In genomic region chr2:33069894-33070651, GRCh38 we compare ENCODE assay signal across 8 cellular contexts.
DNase-seq lines count a peak whose midpoint lies in the region; ATAC-seq and TF ChIP-seq lines count a peak whose summit lies in the region.

No MANE protein-coding gene starts in this region.

- no peaks in the 10 kb centered on the region for H3K79me2 ChIP-seq in trophoblast cell (ENCODE audit: control insufficient read depth, insufficient read depth, low read length, poor library complexity)
- no peaks in the 10 kb centered on the region for H3K79me2 ChIP-seq in MM.1S (ENCODE audit: low read length)

- no CpG with 5 or more reads among the region's 10 CpGs for WGBS in trophoblast cell (ENCODE audit: extremely low coverage, insufficient coverage, insufficient read length)

- no peak overlapping the region for H3K27ac Mint-ChIP-seq in glutamatergic neuron (ENCODE audit: unreplicated experiment)

- peak overlapping the region; percentile 68 for H4K91ac ChIP-seq in trophoblast cell (ENCODE audit: low read depth, low read length)

- H3K79me1 ChIP-seq in trophoblast cell (ENCODE audit: low read length), result peaks cover 9% of the 10 kb centered on the region

- H2BK5ac ChIP-seq in trophoblast cell (ENCODE audit: low read depth, low read length, poor library complexity), result peak overlapping the region; percentile 57

- no peak overlapping the region for H3K23ac ChIP-seq in trophoblast cell (ENCODE audit: low read length)

- no peaks in the 10 kb centered on the region for H3K36me3 ChIP-seq in trophoblast cell (ENCODE audit: control insufficient read depth in 1 of 2, insufficient read depth in 2 of 2, low read length in 2 of 2)
- H3K36me3 ChIP-seq in MM.1S (replicated peaks; ENCODE audit: insufficient read depth, low read length), result no peaks in the 10 kb centered on the region

- H3K9ac ChIP-seq in trophoblast cell (ENCODE audit: low read length), result no peak overlapping the region
- no peak overlapping the region for H3K9ac ChIP-seq in MM.1S (ENCODE audit: low read length)

- H3F3A ChIP-seq in MM.1S (ENCODE audit: insufficient read depth, low read length), result no peaks in the 10 kb centered on the region

- no peaks in the 10 kb centered on the region for H3K36me3 Mint-ChIP-seq in glutamatergic neuron (ENCODE audit: unreplicated experiment)

- no peak overlapping the region for H3K4me3 Mint-ChIP-seq in glutamatergic neuron (ENCODE audit: unreplicated experiment)

- H2AFZ ChIP-seq in trophoblast cell (ENCODE audit: insufficient read depth, low read length, poor library complexity), result no peak overlapping the region
- H2AFZ ChIP-seq in MM.1S (ENCODE audit: low read length), result no peak overlapping the region

- TF ChIP-seq CTCF in MM.1S (IDR thresholded peaks at IDR 0.05; ENCODE audit: low read length) (no peak), glutamatergic neuron (IDR thresholded peaks at IDR 0.05; ENCODE audit: partially characterized antibody, unreplicated experiment) (no peak)

- H3K18ac ChIP-seq in trophoblast cell (ENCODE audit: low read length), result peak overlapping the region; percentile 68

- no peaks in the 10 kb centered on the region for H3K27me3 ChIP-seq in trophoblast cell (ENCODE audit: insufficient read depth, low read length)
- H3K27me3 ChIP-seq in MM.1S (replicated peaks; ENCODE audit: insufficient read depth, low read length), result no peaks in the 10 kb centered on the region

- H3K27ac ChIP-seq in trophoblast cell (ENCODE audit: low read depth, low read length) (peak overlapping the region; percentile 51), MM.1S (ENCODE audit: low read length) (no peak overlapping the region)

- H3K27me3 Mint-ChIP-seq in glutamatergic neuron (ENCODE audit: unreplicated experiment), result peaks cover 3% of the 10 kb centered on the region

- H3K9me3 Mint-ChIP-seq in glutamatergic neuron (ENCODE audit: unreplicated experiment), result peaks cover 1% of the 10 kb centered on the region

- no peaks in the 10 kb centered on the region for H4K20me1 ChIP-seq in MM.1S (ENCODE audit: insufficient read depth, low read length)

- peak; percentile 81 for ATAC-seq in GM19463 (IDR thresholded peaks at IDR 0.05; ENCODE audit: unreplicated experiment)

- H3K9me3 ChIP-seq in trophoblast cell (ENCODE audit: insufficient read depth, low read depth, low read length), result no peaks in the 10 kb centered on the region
- H3K9me3 ChIP-seq in MM.1S (replicated peaks; ENCODE audit: insufficient read depth, low read length), result no peaks in the 10 kb centered on the region

- peak overlapping the region; percentile 23 for H3K4ac ChIP-seq in trophoblast cell (ENCODE audit: low read depth, low read length)

- no peaks in the 10 kb centered on the region for H3K4me1 Mint-ChIP-seq in glutamatergic neuron (ENCODE audit: low read depth, unreplicated experiment)

- H3K14ac ChIP-seq in trophoblast cell (ENCODE audit: low read length), result peak overlapping the region; percentile 61

- DNase-seq in NCI-H226, result peak; percentile 94
- DNase-seq in epidermal melanocyte (ENCODE audit: insufficient read length, low spot score), result peak; percentile 64
- peak; percentile 91 for DNase-seq in trophoblast cell
- DNase-seq in MM.1S, result no peak
- no peak for DNase-seq in glutamatergic neuron
- no peak for DNase-seq in DMS 273 (lab: John Stamatoyannopoulos, UW; ENCODE audit: unreplicated experiment)
- DNase-seq in SHP77 (lab: John Stamatoyannopoulos, UW), result no peak

- peak overlapping the region; percentile 92 for H2BK12ac ChIP-seq in trophoblast cell (ENCODE audit: low read length)

- H2BK120ac ChIP-seq in trophoblast cell (ENCODE audit: insufficient read depth, low read length, poor library complexity), result peak overlapping the region; percentile 71

- H4K8ac ChIP-seq in trophoblast cell (ENCODE audit: low read depth, low read length), result peak overlapping the region; percentile 51

- peak overlapping the region; percentile 90 for H2AK5ac ChIP-seq in trophoblast cell (ENCODE audit: low read length)

- H4K12ac ChIP-seq in trophoblast cell (ENCODE audit: low read depth, low read length), result no peak overlapping the region

- H3K9me2 ChIP-seq in MM.1S (replicated peaks; ENCODE audit: insufficient read depth, low read length), result no peaks in the 10 kb centered on the region

- H3K4me2 ChIP-seq in trophoblast cell (ENCODE audit: low read length), result no peak overlapping the region
- H3K4me2 ChIP-seq in MM.1S (ENCODE audit: low read depth, low read length), result no peak overlapping the region

- H3K4me3 ChIP-seq in trophoblast cell (ENCODE audit: low read depth, low read length) (no peak overlapping the region), MM.1S (ENCODE audit: low read length) (no peak overlapping the region)

- peaks cover 6 to 12% of the 10 kb centered on the region in 2 experiments for H3K4me1 ChIP-seq in trophoblast cell (ENCODE audit: control insufficient read depth in 1 of 2, insufficient read depth in 2 of 2, low read length in 2 of 2)
- H3K4me1 ChIP-seq in MM.1S (ENCODE audit: low read length), result no peaks in the 10 kb centered on the region

Comparison
In these comparisons a context has a peak if more than half of its experiments do, and no peak if none do; other contexts are left out.
1. DNase-seq: peak in NCI-H226 (single experiment), epidermal melanocyte (single experiment) and trophoblast cell (2 of 2); none in MM.1S (single experiment), glutamatergic neuron (single experiment), DMS 273 (single experiment) and SHP77 (0 of 2).